9 cellular contexts compared by ENCODE assay signal in the genomic region with DNA sequence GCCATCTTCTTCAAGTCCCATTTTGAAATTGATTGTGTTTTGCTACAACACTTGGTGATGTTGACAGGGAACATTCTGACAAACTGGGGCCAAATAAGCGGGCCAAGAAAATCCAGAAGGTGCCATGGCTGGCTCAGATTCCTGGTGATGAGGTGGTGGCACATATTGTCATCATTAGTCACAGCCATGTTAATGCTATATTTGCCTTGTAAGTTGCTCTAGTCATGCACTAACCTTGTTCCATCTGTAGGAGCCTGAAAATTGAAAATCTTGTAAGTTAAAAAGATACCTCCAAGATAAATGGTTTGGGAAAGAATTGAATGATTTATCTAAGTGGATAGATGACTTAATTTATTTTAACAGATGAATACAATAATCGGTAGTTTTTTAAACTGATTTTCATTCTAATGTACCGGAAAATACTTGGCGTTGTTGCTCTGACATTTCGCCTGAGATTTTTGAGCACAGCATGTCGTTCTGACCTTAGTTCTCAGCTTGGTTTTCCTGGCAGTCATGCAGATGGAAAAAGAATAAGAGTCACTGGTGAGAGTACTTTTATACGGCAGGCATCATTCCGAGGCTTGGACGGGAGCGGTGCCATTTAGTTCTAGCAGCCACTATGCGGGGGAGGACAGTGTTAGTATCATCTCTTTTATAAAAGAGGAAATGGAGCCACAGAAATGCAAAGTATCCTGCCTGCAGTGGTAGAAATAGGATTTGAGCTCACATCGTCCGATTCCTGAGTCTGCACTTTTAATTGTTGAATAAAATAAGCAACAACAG.
DNase-seq lines count a peak whose midpoint lies in the region; ATAC-seq, FAIRE-seq and TF ChIP-seq lines count a peak whose summit lies in the region.
"Had no signal": no experiment of that assay in that cellular context is flagged by ENCODE, and none has a peak within 500 bp of the region (broad histone marks: within the 10 kb centered on the region; RNA-seq: fewer than 3 reads in every experiment).

No MANE protein-coding gene starts in this region.

- no peak for ATAC-seq in HepG2
- peak; percentile 70 for ATAC-seq in aorta (ENCODE audit: low FRiP score)
- ATAC-seq in activated CD8-positive, alpha-beta memory T cell treated with anti-CD3 and anti-CD28 coated beads, Interleukin-2, amount 10 ng/mL, durations not matched to agents 7 days and 5 days: no peak

- in situ Hi-C loops in HepG2 (cut with HindIII; ENCODE audit: extremely low pct_ligation_motif_present, low pct_unique_long_range_greater_than_20kb): no loop called here

- no peak for TF ChIP-seq CTCF in liver (IDR thresholded peaks at IDR 0.05; ENCODE audit: low read depth, low read length, missing input control)
- TF ChIP-seq CTCF in HepG2 (CRISPR knock-in tag; IDR thresholded peaks at IDR 0.05): no peak
- TF ChIP-seq CTCF in BE2C (IDR thresholded peaks at IDR 0.05; ENCODE audit: low read depth, low read length): no peak

- no peaks in the 10 kb centered on the region for H3K36me3 Mint-ChIP-seq in activated CD8-positive, alpha-beta memory T cell treated with anti-CD3 and anti-CD28 coated beads, Interleukin-2, amount 10 ng/mL, durations not matched to agents 7 days and 5 days

- H3K79me2 ChIP-seq in HepG2 (ENCODE audit: insufficient read depth, low read length): no peaks in the 10 kb centered on the region

- H3K4me3 ChIP-seq in liver (ENCODE audit: low read depth in 1 of 3, low read length in 3 of 3): no peak overlapping the region
- no peak overlapping the region for H3K4me3 ChIP-seq in HepG2 (replicated peaks in 1 of 3; ENCODE audit: insufficient read depth in 1 of 3, low read depth in 2 of 3, low read length in 3 of 3)
- H3K4me3 ChIP-seq in aorta (ENCODE audit: low read length in 2 of 2): peak overlapping the region in 1 of 2 donors; percentile 23
- H3K4me3 ChIP-seq in BE2C (ENCODE audit: low read depth, low read length): no peak overlapping the region

- H3K9me3 Mint-ChIP-seq in activated CD8-positive, alpha-beta memory T cell treated with anti-CD3 and anti-CD28 coated beads, Interleukin-2, amount 10 ng/mL, durations not matched to agents 7 days and 5 days (ENCODE audit: low read depth): no peaks in the 10 kb centered on the region

- DNase-seq in HepG2 (ENCODE audit: low spot score): no peak
- peak; percentile 75 for DNase-seq in kidney tubule cell (ENCODE audit: low spot score)
- peak; percentile 80 to 85 for DNase-seq in aorta
- DNase-seq in BE2C: no peak
- DNase-seq in activated CD8-positive, alpha-beta memory T cell treated with anti-CD3 and anti-CD28 coated beads, Interleukin-2, amount 10 ng/mL, durations not matched to agents 7 days and 5 days: no peak
- DNase-seq in GDM1 (lab: John Stamatoyannopoulos, UW): no peak

- BruUV-seq in HepG2 (replicated peaks; lab: Mats Ljungman, UMichigan): no TSS peak

- H3K4me3 Mint-ChIP-seq in activated CD8-positive, alpha-beta memory T cell treated with anti-CD3 and anti-CD28 coated beads, Interleukin-2, amount 10 ng/mL, durations not matched to agents 7 days and 5 days: no peak overlapping the region

- H3K36me3 ChIP-seq in liver (ENCODE audit: control insufficient read depth in 4 of 4, insufficient read depth in 3 of 4, low read depth in 1 of 4, low read length in 3 of 4) (no peaks in the 10 kb centered on the region), HepG2 (replicated peaks in 1 of 2; ENCODE audit: control insufficient read depth in 1 of 2, insufficient read depth in 2 of 2, low read length in 2 of 2) (no peaks in the 10 kb centered on the region), aorta (ENCODE audit: control insufficient read depth in 1 of 2, insufficient read depth in 2 of 2, low read length in 1 of 2) (no peaks in the 10 kb centered on the region), BE2C (no peaks in the 10 kb centered on the region)

- H3K4me1 Mint-ChIP-seq in activated CD8-positive, alpha-beta memory T cell treated with anti-CD3 and anti-CD28 coated beads, Interleukin-2, amount 10 ng/mL, durations not matched to agents 7 days and 5 days: no peaks in the 10 kb centered on the region

- intact Hi-C loops in HepG2 (cut with micrococcal nuclease; ENCODE audit: unreplicated experiment) (no loop called here), aorta (cut with DNase I) (loop anchor here (2.0 to 10.0 kb wide), 3 partner anchors 54 to 1214 kb away; no protein-coding TSS in a partner anchor)

- H3K27ac ChIP-seq in liver (ENCODE audit: low read depth in 1 of 2, low read length in 2 of 2) (peak overlapping the region in 1 of 2 donors; percentile 17), HepG2 (ENCODE audit: extremely low read length, insufficient read depth, low read length) (no peak overlapping the region), angular gyrus (ENCODE audit: low read depth, low read length) (peak overlapping the region; percentile 22), aorta (ENCODE audit: low read depth in 1 of 2, low read length in 2 of 2) (peak overlapping the region; percentile 85 to 88)

- no peak overlapping the region for H2AFZ ChIP-seq in HepG2 (ENCODE audit: low read length)

- POLR2A ChIA-PET in HepG2 (lab: Yijun Ruan, JAX): no interaction called here

- no peaks in the 10 kb centered on the region for H4K20me1 ChIP-seq in HepG2 (ENCODE audit: insufficient read depth, low read length)

- TF ChIP-seq EP300 in HepG2 (IDR thresholded peaks at IDR 0.05; ENCODE audit: low read depth in 2 of 2, low read length in 2 of 2) (no peak), HepG2 (CRISPR knock-in tag; IDR thresholded peaks at IDR 0.05; ENCODE audit: borderline replicate concordance) (no peak)

- H3K9ac ChIP-seq in liver (ENCODE audit: low read depth in 1 of 2, low read length in 2 of 2) (no peak overlapping the region), HepG2 (ENCODE audit: insufficient read depth, low read depth, low read length) (no peak overlapping the region)

- WGBS in liver: 76% methylated on average over 13 of the region's 13 CpGs
- 56% methylated on average over 13 of the region's 13 CpGs for WGBS in HepG2 (ENCODE audit: low lambda C conversion rate)
- 4 to 7% methylated on average over 13 of the region's 13 CpGs for WGBS in aorta, 2 donors

- CTCF ChIA-PET in HepG2 (lab: Yijun Ruan, JAX; ENCODE audit: low intra/inter-chr PET ratio, low total read pairs): no interaction called here
- CTCF ChIA-PET in activated CD8-positive, alpha-beta memory T cell treated with anti-CD3 and anti-CD28 coated beads, Interleukin-2, amount 10 ng/mL, durations not matched to agents 7 days and 5 days (lab: Charles Lee): no interaction called here

- no peak for TF ChIP-seq POLR2A in HepG2 (IDR thresholded peaks at IDR 0.05; ENCODE audit: insufficient read depth in 1 of 2, low read depth in 2 of 2, low read length in 2 of 2)

- FAIRE-seq in HepG2 (lab: Jason Lieb, UNC): no peak
- FAIRE-seq: A204.1 had no signal

- peaks cover under 1% of the 10 kb centered on the region for H3K27me3 Mint-ChIP-seq in activated CD8-positive, alpha-beta memory T cell treated with anti-CD3 and anti-CD28 coated beads, Interleukin-2, amount 10 ng/mL, durations not matched to agents 7 days and 5 days

- no peaks in the 10 kb centered on the region for H3K9me3 ChIP-seq in liver (ENCODE audit: control insufficient read depth in 4 of 4, low read length in 3 of 4)
- H3K9me3 ChIP-seq in HepG2 (ENCODE audit: low read length): no peaks in the 10 kb centered on the region
- no peaks in the 10 kb centered on the region for H3K9me3 ChIP-seq in aorta (ENCODE audit: control insufficient read depth, low read length)
- no peaks in the 10 kb centered on the region for H3K9me3 ChIP-seq in BE2C

- no peak overlapping the region for H3K27ac Mint-ChIP-seq in activated CD8-positive, alpha-beta memory T cell treated with anti-CD3 and anti-CD28 coated beads, Interleukin-2, amount 10 ng/mL, durations not matched to agents 7 days and 5 days

- TF ChIP-seq RAD21 in liver (IDR thresholded peaks at IDR 0.05): no peak
- no peak for TF ChIP-seq RAD21 in HepG2 (CRISPR knock-in tag; IDR thresholded peaks at IDR 0.05)

- no peaks in the 10 kb centered on the region for H3K27me3 ChIP-seq in liver (ENCODE audit: control insufficient read depth in 4 of 4, insufficient read depth in 4 of 4, low read length in 3 of 4)
- H3K27me3 ChIP-seq in HepG2 (ENCODE audit: control insufficient read depth in 1 of 2, insufficient read depth in 2 of 2, low read length in 2 of 2): no peaks in the 10 kb centered on the region
- H3K27me3 ChIP-seq in aorta (ENCODE audit: control insufficient read depth in 1 of 2, insufficient read depth in 2 of 2, low read length in 1 of 2): no peaks in the 10 kb centered on the region
- H3K27me3 ChIP-seq in BE2C: no peaks in the 10 kb centered on the region

- H3K4me1 ChIP-seq in liver (ENCODE audit: control insufficient read depth in 4 of 4, insufficient read depth in 4 of 4, low read length in 3 of 4): peaks cover 0 to 3% (median 1%) of the 10 kb centered on the region in 4 donors
- no peaks in the 10 kb centered on the region for H3K4me1 ChIP-seq in HepG2 (ENCODE audit: insufficient read depth, low read length)
- peaks cover 2 to 7% of the 10 kb centered on the region in 2 donors for H3K4me1 ChIP-seq in aorta (ENCODE audit: control insufficient read depth in 1 of 2, insufficient read depth in 2 of 2, low read length in 2 of 2)
- no peaks in the 10 kb centered on the region for H3K4me1 ChIP-seq in BE2C

- H3K4me2 ChIP-seq in HepG2 (ENCODE audit: low read depth, low read length): no peak overlapping the region

TF ChIP-seq in liver, 16 proteins besides CTCF, POLR2A, EP300 and RAD21 (continues in another document):
- TF ChIP-seq, protein P1, sequence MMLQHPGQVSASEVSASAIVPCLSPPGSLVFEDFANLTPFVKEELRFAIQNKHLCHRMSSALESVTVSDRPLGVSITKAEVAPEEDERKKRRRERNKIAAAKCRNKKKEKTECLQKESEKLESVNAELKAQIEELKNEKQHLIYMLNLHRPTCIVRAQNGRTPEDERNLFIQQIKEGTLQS (IDR thresholded peaks at IDR 0.05): no peak
- no peak for TF ChIP-seq RXRA (IDR thresholded peaks at IDR 0.05)

TF ChIP-seq in HepG2, 621 proteins besides CTCF, POLR2A, EP300 and RAD21 (continues in another document):
- TF ChIP-seq, protein P2, sequence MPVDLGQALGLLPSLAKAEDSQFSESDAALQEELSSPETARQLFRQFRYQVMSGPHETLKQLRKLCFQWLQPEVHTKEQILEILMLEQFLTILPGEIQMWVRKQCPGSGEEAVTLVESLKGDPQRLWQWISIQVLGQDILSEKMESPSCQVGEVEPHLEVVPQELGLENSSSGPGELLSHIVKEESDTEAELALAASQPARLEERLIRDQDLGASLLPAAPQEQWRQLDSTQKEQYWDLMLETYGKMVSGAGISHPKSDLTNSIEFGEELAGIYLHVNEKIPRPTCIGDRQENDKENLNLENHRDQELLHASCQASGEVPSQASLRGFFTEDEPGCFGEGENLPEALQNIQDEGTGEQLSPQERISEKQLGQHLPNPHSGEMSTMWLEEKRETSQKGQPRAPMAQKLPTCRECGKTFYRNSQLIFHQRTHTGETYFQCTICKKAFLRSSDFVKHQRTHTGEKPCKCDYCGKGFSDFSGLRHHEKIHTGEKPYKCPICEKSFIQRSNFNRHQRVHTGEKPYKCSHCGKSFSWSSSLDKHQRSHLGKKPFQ (CRISPR knock-in tag; IDR thresholded peaks at IDR 0.05; ENCODE audit: insufficient replicate concordance): no peak
- TF ChIP-seq ZNF484 (CRISPR knock-in tag; IDR thresholded peaks at IDR 0.05; ENCODE audit: borderline replicate concordance, low read depth) (no peak), ZNF224 (CRISPR knock-in tag; IDR thresholded peaks at IDR 0.05) (no peak), ZNF772 (CRISPR knock-in tag; IDR thresholded peaks at IDR 0.05) (no peak)

Comparison
In these comparisons a context has a peak if more than half of its experiments do, and no peak if none do; other contexts are left out.
1. DNase-seq: peak in kidney tubule cell (single experiment) and aorta (2 of 2); none in HepG2 (single experiment), BE2C (single experiment), activated CD8-positive, alpha-beta memory T cell treated with anti-CD3 and anti-CD28 coated beads, Interleukin-2, amount 10 ng/mL, durations not matched to agents 7 days and 5 days (single experiment) and GDM1 (single experiment).